22 cellular contexts compared by ENCODE assay signal in genomic region chr14:100911665-100912316, GRCh38. TPM values are rescaled to one million over a fixed set of nuclear protein-coding genes. Genes with fewer than 3 reads are reported as not detected.
"Had no signal": no experiment of that assay in that cellular context is flagged by ENCODE, and none has a peak within 500 bp of the region (broad histone marks: within the 10 kb centered on the region; RNA-seq: fewer than 3 reads in every experiment).

No MANE protein-coding gene starts in this region.

- H3K4me3 Mint-ChIP-seq: activated CD4-positive, alpha-beta T cell treated with anti-CD3 and anti-CD28 coated beads, Interleukin-2, amount 10 ng/mL, durations not matched to agents 24 days and 14 days; activated CD8-positive, alpha-beta T cell treated with anti-CD3 and anti-CD28 coated beads for 36 hours; brain; central memory CD8-positive, alpha-beta T cell; mesothelial cell of epicardium; natural killer cell treated with Interleukin-12 subunit alpha and Interleukin-12 subunit beta and Interleukin-15 and Interleukin-18, amount 100 ng/mL, for 72 hours; stimulated activated naive B cell treated with anti-CD40 and anti-IgM and Interleukin-4, amounts not matched to agents 10 μg/mL and 1 μg/mL and 100 μg/mL, for 72 hours had no signal

- FAIRE-seq: endometrium, frontal cortex, kidney had no signal

- H3K4me1 Mint-ChIP-seq: activated CD4-positive, alpha-beta T cell treated with anti-CD3 and anti-CD28 coated beads, Interleukin-2, amount 10 ng/mL, durations not matched to agents 24 days and 14 days; central memory CD8-positive, alpha-beta T cell; mesothelial cell of epicardium; stimulated activated naive B cell treated with anti-CD40 and anti-IgM and Interleukin-4, amounts not matched to agents 10 μg/mL and 1 μg/mL and 100 μg/mL, for 72 hours had no signal

- H3K9me3 Mint-ChIP-seq: activated CD4-positive, alpha-beta T cell treated with anti-CD3 and anti-CD28 coated beads, Interleukin-2, amount 10 ng/mL, durations not matched to agents 24 days and 14 days; activated CD8-positive, alpha-beta T cell treated with anti-CD3 and anti-CD28 coated beads for 36 hours; activated T-helper 2 cell treated with anti-CD3 and anti-CD28 coated beads, Interferon-gamma antibody, Interleukin-2, Interleukin-4, amounts not matched to agents 10 μg/mL and 5 μg/mL and 100 μg/mL, durations not matched to agents 14 hours and 24 hours and 36 hours; brain; central memory CD8-positive, alpha-beta T cell; mesothelial cell of epicardium; natural killer cell treated with Interleukin-12 subunit alpha and Interleukin-12 subunit beta and Interleukin-15 and Interleukin-18, amount 100 ng/mL, for 72 hours had no signal

- H3K36me3 Mint-ChIP-seq: brain; mesothelial cell of epicardium; natural killer cell treated with Interleukin-12 subunit alpha and Interleukin-12 subunit beta and Interleukin-15 and Interleukin-18, amount 100 ng/mL, for 72 hours; stimulated activated naive B cell treated with anti-CD40 and anti-IgM and Interleukin-4, amounts not matched to agents 10 μg/mL and 1 μg/mL and 100 μg/mL, for 72 hours had no signal

- H3K27ac Mint-ChIP-seq: activated CD4-positive, alpha-beta T cell treated with anti-CD3 and anti-CD28 coated beads, Interleukin-2, amount 10 ng/mL, durations not matched to agents 24 days and 14 days; activated CD8-positive, alpha-beta T cell treated with anti-CD3 and anti-CD28 coated beads for 36 hours; activated T-helper 2 cell treated with anti-CD3 and anti-CD28 coated beads, Interferon-gamma antibody, Interleukin-2, Interleukin-4, amounts not matched to agents 10 μg/mL and 5 μg/mL and 100 μg/mL, durations not matched to agents 14 hours and 24 hours and 36 hours; mesothelial cell of epicardium; natural killer cell treated with Interleukin-12 subunit alpha and Interleukin-12 subunit beta and Interleukin-15 and Interleukin-18, amount 100 ng/mL, for 72 hours; stimulated activated naive B cell treated with anti-CD40 and anti-IgM and Interleukin-4, amounts not matched to agents 10 μg/mL and 1 μg/mL and 100 μg/mL, for 72 hours had no signal

- ATAC-seq: activated CD8-positive, alpha-beta T cell treated with anti-CD3 and anti-CD28 coated beads for 36 hours; left lobe of liver; stimulated activated naive B cell treated with anti-CD40 and anti-IgM and Interleukin-4, amounts not matched to agents 10 μg/mL and 1 μg/mL and 100 μg/mL, for 72 hours had no signal

- DNase-seq: activated CD4-positive, alpha-beta T cell treated with anti-CD3 and anti-CD28 coated beads, Interleukin-2, amount 10 ng/mL, durations not matched to agents 24 days and 14 days; activated CD8-positive, alpha-beta T cell treated with anti-CD3 and anti-CD28 coated beads for 36 hours; activated naive CD4-positive, alpha-beta T cell treated with Interleukin-2 at 50 U/mL for 16 hours; activated T-cell treated with anti-CD3 and anti-CD28 coated beads, Interleukin-2, amount 50 U/mL, for 1 hour; anterior cingulate cortex; cortex of kidney; hypothalamus; kidney; sigmoid colon; spleen; stimulated activated naive B cell treated with anti-CD40 and anti-IgM and Interleukin-4, amounts not matched to agents 10 μg/mL and 1 μg/mL and 100 μg/mL, for 72 hours; thyroid gland had no signal

RNA-seq across cellular contexts. Expression of gene RTL1, which starts 8.3 kb away (rescaled TPM):
- total RNA-seq: activated CD4-positive, alpha-beta T cell treated with anti-CD3 and anti-CD28 coated beads, Interleukin-2, amount 10 ng/mL, durations not matched to agents 24 days and 14 days; activated CD8-positive, alpha-beta T cell treated with anti-CD3 and anti-CD28 coated beads for 36 hours; activated T-helper 2 cell treated with anti-CD3 and anti-CD28 coated beads, Interferon-gamma antibody, Interleukin-2, Interleukin-4, amounts not matched to agents 10 μg/mL and 5 μg/mL and 100 μg/mL, durations not matched to agents 14 hours and 24 hours and 36 hours; frontal cortex; kidney; left lobe of liver; lung microvascular endothelial cell; natural killer cell treated with Interleukin-12 subunit alpha and Interleukin-12 subunit beta and Interleukin-15 and Interleukin-18, amount 100 ng/mL, for 72 hours; sigmoid colon; spleen; thyroid gland; ureter had no signal
